In genomic region chr19:42242071-42242511, GRCh38 we compare ENCODE assay signal across 8 cellular contexts. TPM values are rescaled to one million over a fixed set of nuclear protein-coding genes. Genes with fewer than 3 reads are reported as not detected.
A peak's percentile ranks its signal among the peaks of the same experiment; 100 is the strongest.
DNase-seq lines count a peak whose midpoint lies in the region; ATAC-seq and TF ChIP-seq lines count a peak whose summit lies in the region.

No MANE protein-coding gene starts in this region.

- H3K9me1 ChIP-seq in IMR-90 (ENCODE audit: insufficient read depth, low read length): peaks cover 4% of the 10 kb centered on the region; the same call in 1 of the 2 replicates

- no peak overlapping the region for H2BK120ac ChIP-seq in IMR-90 (ENCODE audit: low read depth, low read length)

- peaks cover 8% of the 10 kb centered on the region for H3K4me1 ChIP-seq in IMR-90 (ENCODE audit: control insufficient read depth, insufficient read depth, low read length)
- H3K4me1 ChIP-seq in upper lobe of left lung: peaks cover 29 to 62% (median 42%) of the 10 kb centered on the region in 4 donors

- peak overlapping the region; percentile 21 for H2BK5ac ChIP-seq in IMR-90 (ENCODE audit: low read depth, low read length, poor library complexity, severe bottlenecking)

- H3K18ac ChIP-seq in IMR-90 (ENCODE audit: low read depth, low read length): 0 out of 2 replicates have a peak overlapping the region, but pooled peaks have one; percentile 22

- no peak for TF ChIP-seq POLR2A in IMR-90 (IDR thresholded peaks at IDR 0.05; ENCODE audit: low read depth, low read length)
- peak in 1 of 4 donors; percentile 49 for TF ChIP-seq POLR2A in upper lobe of left lung (IDR thresholded peaks at IDR 0.05)

- no peak overlapping the region for H2BK20ac ChIP-seq in IMR-90 (ENCODE audit: low read depth, low read length)

- no CpG with 5 or more reads among the region's 49 CpGs for WGBS in IMR-90 (ENCODE audit: extremely low coverage in 2 of 2, insufficient read length in 1 of 2), 2 experiments
- WGBS in upper lobe of left lung, 2 donors: 1 to 2% methylated on average over 15 to 25 of the region's 49 CpGs

- H3K4me3 Mint-ChIP-seq in MCF 10A (ENCODE audit: unreplicated experiment): peak overlapping the region; percentile 79
- H3K4me3 Mint-ChIP-seq in memory B cell: peak overlapping the region; percentile 86

- H3K4me1 Mint-ChIP-seq in MCF 10A (ENCODE audit: insufficient read depth, unreplicated experiment) (peaks cover 42% of the 10 kb centered on the region), memory B cell (peaks cover 27% of the 10 kb centered on the region)

- peak overlapping the region; percentile 98 for H3K14ac ChIP-seq in IMR-90 (replicated peaks; ENCODE audit: low read depth, low read length)

- dilution Hi-C loops in IMR-90 (cut with HindIII; ENCODE audit: low sequenced_read_pairs, unreplicated experiment): no loop called here

- peak overlapping the region; percentile 90 for H3K56ac ChIP-seq in IMR-90 (ENCODE audit: extremely low read depth, insufficient read depth, low read length)

- CTCF ChIA-PET in IMR-90 (lab: Yijun Ruan, JAX): interaction anchor here (1.1 kb wide), 1 partner anchor 9 kb away, joined by 3 read pairs; no protein-coding TSS in a partner anchor
- CTCF ChIA-PET in MCF 10A (lab: Yijun Ruan, JAX): interaction anchor here (0.7 to 7.0 kb wide), 4 partner anchors 27 to 134 kb away, joined by 3 to 145 read pairs (median 5); no protein-coding TSS in a partner anchor

- no peak for TF ChIP-seq RAD21 in IMR-90 (IDR thresholded peaks at IDR 0.05; ENCODE audit: low read length)

- peak overlapping the region; percentile 79 for H3K4ac ChIP-seq in IMR-90 (ENCODE audit: low read depth, low read length)

- TF ChIP-seq EP300 in upper lobe of left lung (IDR thresholded peaks at IDR 0.05): no peak

- peak overlapping the region; percentile 93 for H2AFZ ChIP-seq in IMR-90 (replicated peaks; ENCODE audit: low read length, poor library complexity)

- H3K27ac Mint-ChIP-seq in MCF 10A (ENCODE audit: low read depth, unreplicated experiment) (peak overlapping the region; percentile 72), memory B cell (peak overlapping the region; percentile 75)

- no TSS peak for BruUV-seq in IMR-90 (replicated peaks; lab: Mats Ljungman, UMichigan)
- no TSS peak for BruUV-seq in MCF 10A (replicated peaks; lab: Mats Ljungman, UMichigan)

- peak overlapping the region; percentile 83 for H3K27ac ChIP-seq in IMR-90 (ENCODE audit: insufficient read depth, low read length)
- peak overlapping the region; percentile 85 to 96 (median 91) for H3K27ac ChIP-seq in upper lobe of left lung

- no peaks in the 10 kb centered on the region for H3K27me3 ChIP-seq in IMR-90 (ENCODE audit: control insufficient read depth, insufficient read depth, low read length)
- no peaks in the 10 kb centered on the region for H3K27me3 ChIP-seq in upper lobe of left lung

- no peak overlapping the region for H2BK15ac ChIP-seq in IMR-90 (ENCODE audit: low read depth, low read length)

- peak overlapping the region; percentile 66 for H4K5ac ChIP-seq in IMR-90 (ENCODE audit: low read depth, low read length)

- H3K9ac ChIP-seq in IMR-90 (ENCODE audit: low read depth, low read length): peak overlapping the region; percentile 98

- peak overlapping the region; percentile 91 for H3K4me3 ChIP-seq in IMR-90 (ENCODE audit: insufficient read depth, low read depth, low read length)
- H3K4me3 ChIP-seq in upper lobe of left lung: peak overlapping the region; percentile 38 to 98 (median 92)

- peak overlapping the region; percentile 95 for H2AK9ac ChIP-seq in IMR-90 (replicated peaks; ENCODE audit: low read depth, low read length, poor library complexity)

- H3K9me3 Mint-ChIP-seq in MCF 10A (ENCODE audit: unreplicated experiment) (no peaks in the 10 kb centered on the region), memory B cell (no peaks in the 10 kb centered on the region)

- H3K36me3 Mint-ChIP-seq in MCF 10A (ENCODE audit: insufficient read depth, unreplicated experiment) (peaks cover 54% of the 10 kb centered on the region), memory B cell (peaks cover 2% of the 10 kb centered on the region)

- H2AK5ac ChIP-seq in IMR-90 (ENCODE audit: low read depth, low read length): peak overlapping the region; percentile 63; the same call in 1 of the 2 replicates

- peak overlapping the region; percentile 96 for H3K4me2 ChIP-seq in IMR-90 (ENCODE audit: low read depth, low read length)

- POLR2A ChIA-PET in IMR-90 (lab: Charles Lee; ENCODE audit: unreplicated experiment) (no interaction called here), MCF 10A (lab: Yijun Ruan, JAX) (interaction anchor here (0.9 to 7.7 kb wide), 20 partner anchors 9 to 358 kb away, joined by 3 to 158 read pairs (median 5); partner anchors contain the start of genes CIC, DEDD2, ERF and PAFAH1B3)

- H3K9me3 ChIP-seq in IMR-90 (ENCODE audit: control insufficient read depth, insufficient read depth, low read length) (no peaks in the 10 kb centered on the region), upper lobe of left lung (no peaks in the 10 kb centered on the region)

- H4K8ac ChIP-seq in IMR-90 (ENCODE audit: low read depth in 2 of 2, low read length in 2 of 2): peak overlapping the region in 1 of 2 experiments; percentile 86; a peak in 2 of 4 replicates

- peak overlapping the region; percentile 63; the same call in 1 of the 2 replicates for H4K91ac ChIP-seq in IMR-90 (ENCODE audit: insufficient read depth, low read depth, low read length)

- intact Hi-C loops in IMR-90 (cut with micrococcal nuclease) (loop anchor here (2.0 to 5.0 kb wide), 3 partner anchors 21 to 135 kb away; partner anchors contain the start of genes POU2F2 and ZNF526), MCF 10A (cut with micrococcal nuclease) (loop anchor here (5.0 to 10.0 kb wide), 2 partner anchors 55 to 153 kb away; partner anchors contain the start of gene CNFN)

- TF ChIP-seq CTCF in IMR-90 (conservative IDR thresholded peaks at IDR 0.05; ENCODE audit: low read depth, low read length) (no peak), MCF 10A (IDR thresholded peaks at IDR 0.05; ENCODE audit: unreplicated experiment) (no peak), upper lobe of left lung (IDR thresholded peaks at IDR 0.05) (peak in 1 of 6 experiments; percentile 20)

- in situ Hi-C loops in IMR-90 (cut with MboI; ENCODE audit: low sequenced_read_pairs): no loop called here

- H3K23ac ChIP-seq in IMR-90 (ENCODE audit: low read depth, low read length): peak overlapping the region; percentile 98

- H3K36me3 ChIP-seq in IMR-90 (ENCODE audit: control insufficient read depth, insufficient read depth, low read length) (peaks cover 10% of the 10 kb centered on the region), upper lobe of left lung (peaks cover 0 to 26% (median 2%) of the 10 kb centered on the region in 4 donors)

- ATAC-seq in IMR-90 (ENCODE audit: low read depth) (peak; percentile 0; the same call in 1 of the 2 replicates), memory B cell (ENCODE audit: low read depth) (peak; percentile 0), upper lobe of left lung (ENCODE audit: low FRiP score in 2 of 2) (no peak)

- DNase-seq in DMS79 treated with DMSO at 0.1 percent for 48 hours (lab: John Stamatoyannopoulos, UW) (peak; percentile 20), DMS79 (lab: John Stamatoyannopoulos, UW) (no peak), IMR-90 (no peak), MCF 10A (ENCODE audit: unreplicated experiment) (no peak), memory B cell (ENCODE audit: low spot score in 2 of 2) (no peak), upper lobe of left lung (no peak), AG08396 (ENCODE audit: low spot score) (no peak), AG08395 (ENCODE audit: low spot score) (no peak)

- no peaks in the 10 kb centered on the region for H3K27me3 Mint-ChIP-seq in MCF 10A (ENCODE audit: insufficient read depth, unreplicated experiment)
- H3K27me3 Mint-ChIP-seq in memory B cell: no peaks in the 10 kb centered on the region

- H4K20me1 ChIP-seq in IMR-90 (ENCODE audit: insufficient read depth, low read length): peaks cover 13% of the 10 kb centered on the region

- H3K79me1 ChIP-seq in IMR-90 (ENCODE audit: low read depth in 1 of 2, low read length in 2 of 2): peaks cover 17 to 65% of the 10 kb centered on the region in 2 experiments

TF ChIP-seq in IMR-90, 13 proteins besides CTCF, POLR2A, EP300 and RAD21 (continues in another document):
- TF ChIP-seq FOS (IDR thresholded peaks at IDR 0.05; ENCODE audit: low read depth, low read length): no peak

RNA-seq across cellular contexts. Expression of gene GSK3A, which starts 0.3 kb away (rescaled TPM):
- total RNA-seq in IMR-90 (2012; rRNA removed): 6.9 and 8.1 TPM in 2 replicates
- 41.4 and 43.3 TPM in 2 replicates for polyA plus RNA-seq in IMR-90 (2012; rRNA removed)
- 24.3 and 37.8 TPM in 2 replicates for polyA plus RNA-seq in IMR-90 (2012; cell fraction: cytosol; rRNA removed)
- polyA plus RNA-seq in IMR-90 (2012; cell fraction: nucleus; rRNA removed; ENCODE audit: low replicate concordance): 37.0 and 39.0 TPM in 2 replicates
- 53.5 and 54.5 TPM in 2 replicates for total RNA-seq in MCF 10A (2022)
- total RNA-seq in upper lobe of left lung: 10 to 100 TPM; 33.2 to 46.9 (median 39.1) TPM

RNA-seq across cellular contexts. Expression of gene ERF, which starts 12.8 kb away (rescaled TPM):
- total RNA-seq in IMR-90 (2012; rRNA removed) (5.2 and 6.1 TPM in 2 replicates), MCF 10A (2022) (27.8 and 35.1 TPM in 2 replicates), upper lobe of left lung (10 to 100 TPM; 13.6 to 59.4 (median 32.5) TPM)
- 32.4 and 50.9 TPM in 2 replicates for polyA plus RNA-seq in IMR-90 (2012; rRNA removed)
- 21.0 and 43.3 TPM in 2 replicates for polyA plus RNA-seq in IMR-90 (2012; cell fraction: cytosol; rRNA removed)
- 185 and 200 TPM in 2 replicates for polyA plus RNA-seq in IMR-90 (2012; cell fraction: nucleus; rRNA removed; ENCODE audit: low replicate concordance)

RNA-seq across cellular contexts. Expression of gene ZNF526, which starts 22.0 kb away (rescaled TPM):
- total RNA-seq in IMR-90 (2012; rRNA removed) (13.6 and 14.2 TPM in 2 replicates), MCF 10A (2022) (11.5 and 12.3 TPM in 2 replicates), upper lobe of left lung (10 to 100 TPM in 4 of 6 donors, 1 to 10 TPM in 2; 7.9 to 13.8 (median 11.4) TPM)
- polyA plus RNA-seq in IMR-90 (2012; rRNA removed): 6.8 and 7.3 TPM in 2 replicates
- 3.2 and 6.0 TPM in 2 replicates for polyA plus RNA-seq in IMR-90 (2012; cell fraction: cytosol; rRNA removed)
- polyA plus RNA-seq in IMR-90 (2012; cell fraction: nucleus; rRNA removed; ENCODE audit: low replicate concordance): 5.4 and 9.9 TPM in 2 replicates

RNA-seq across cellular contexts. Expression of gene DEDD2, which starts 24.6 kb away (rescaled TPM):
- total RNA-seq in IMR-90 (2012; rRNA removed) (8.1 and 8.2 TPM in 2 replicates), MCF 10A (2022) (28.5 and 31.2 TPM in 2 replicates), upper lobe of left lung (100 to 1,000 TPM in 1 of 6 donors, 10 to 100 TPM in 5; 38.6 to 154 (median 51.2) TPM)
- polyA plus RNA-seq in IMR-90 (2012; rRNA removed): 21.0 and 26.1 TPM in 2 replicates
- polyA plus RNA-seq in IMR-90 (2012; cell fraction: cytosol; rRNA removed): 28.9 and 45.6 TPM in 2 replicates
- 21.5 and 40.6 TPM in 2 replicates for polyA plus RNA-seq in IMR-90 (2012; cell fraction: nucleus; rRNA removed; ENCODE audit: low replicate concordance)

RNA-seq across cellular contexts. Expression of gene CIC, which starts 27.0 kb away (rescaled TPM):
- 1.8 and 2.5 TPM in 2 replicates for total RNA-seq in IMR-90 (2012; rRNA removed)
- 23.2 and 27.3 TPM in 2 replicates for polyA plus RNA-seq in IMR-90 (2012; rRNA removed)
- 20.0 and 22.5 TPM in 2 replicates for polyA plus RNA-seq in IMR-90 (2012; cell fraction: cytosol; rRNA removed)
- polyA plus RNA-seq in IMR-90 (2012; cell fraction: nucleus; rRNA removed; ENCODE audit: low replicate concordance): 50.1 and 139 TPM in 2 replicates
- total RNA-seq in MCF 10A (2022): 66.9 and 67.9 TPM in 2 replicates
- total RNA-seq in upper lobe of left lung: 100 to 1,000 TPM in 1 of 6 donors, 10 to 100 TPM in 5; 52.6 to 170 (median 77.7) TPM

Comparison
In these comparisons a context has a peak if more than half of its experiments do, and no peak if none do; other contexts are left out.
1. ATAC-seq: peak in IMR-90 (single experiment) and memory B cell (single experiment); none in upper lobe of left lung (0 of 2).